Comparison of ENCODE assay signal across 12 cellular contexts in the genomic region with DNA sequence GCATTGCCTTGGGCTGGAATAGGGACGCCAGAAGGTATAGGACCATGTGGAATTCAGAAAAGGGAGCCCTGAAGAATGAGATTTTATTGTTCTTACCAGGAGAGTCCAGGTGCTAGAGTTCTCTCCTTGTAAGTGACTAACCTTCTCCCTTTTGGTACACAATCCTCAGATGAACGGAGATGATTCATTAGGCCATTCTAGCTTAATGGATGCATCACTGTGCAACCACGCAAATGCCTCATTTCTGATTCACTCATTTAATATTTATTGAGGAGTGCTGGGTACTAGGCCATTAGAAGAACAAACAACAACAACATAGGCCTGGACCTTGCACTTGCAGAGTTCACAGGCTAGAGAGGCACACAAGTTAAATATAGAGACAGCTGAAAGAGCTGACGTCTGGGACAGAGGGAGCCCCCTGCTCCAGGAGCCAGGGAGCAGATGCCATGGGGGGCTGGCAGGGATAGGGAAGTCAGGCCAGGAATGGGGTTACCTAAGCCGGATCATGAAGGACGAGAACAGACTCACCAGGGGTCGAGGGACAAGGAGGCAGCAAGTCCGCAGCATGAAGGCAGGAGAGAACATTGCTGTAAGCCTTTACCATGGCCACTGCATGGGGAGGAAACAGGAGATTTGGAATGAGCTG.
DNase-seq lines count a peak whose midpoint lies in the region; ATAC-seq and TF ChIP-seq lines count a peak whose summit lies in the region.
"Had no signal": no experiment of that assay in that cellular context is flagged by ENCODE, and none has a peak within 500 bp of the region (broad histone marks: within the 10 kb centered on the region; RNA-seq: fewer than 3 reads in every experiment).

No MANE protein-coding gene starts in this region.

- CTCF ChIA-PET in Panc1 (lab: Charles Lee), result no interaction called here

- H3K36me3 ChIP-seq in Panc1 (ENCODE audit: control insufficient read depth, insufficient read depth, low read length) (no peaks in the 10 kb centered on the region), MM.1S (replicated peaks; ENCODE audit: insufficient read depth, low read length) (no peaks in the 10 kb centered on the region)

- no TSS peak for BruUV-seq in Panc1 (replicated peaks; lab: Mats Ljungman, UMichigan)

- ATAC-seq in Panc1, result peak; percentile 94

- in situ Hi-C loops in Caki2 (cut with HindIII; ENCODE audit: low pct_unique_long_range_greater_than_20kb, low sequenced_read_pairs), result no loop called here
- in situ Hi-C loops in Panc1 (cut with HindIII; ENCODE audit: low pct_unique_long_range_greater_than_20kb, low sequenced_read_pairs), result no loop called here

- H3K9me2 ChIP-seq in MM.1S (replicated peaks; ENCODE audit: insufficient read depth, low read length), result no peaks in the 10 kb centered on the region

- H3K27ac ChIP-seq in Panc1 (ENCODE audit: low read length), result peak overlapping the region; percentile 98
- H3K27ac ChIP-seq in MM.1S (ENCODE audit: low read length), result no peak overlapping the region

- POLR2A ChIA-PET in Panc1 (lab: Charles Lee), result interaction anchor here (0.5 kb wide), 1 partner anchor 128 kb away, joined by 6 read pairs; no protein-coding TSS in a partner anchor

- H3K4me3 ChIP-seq in Panc1 (ENCODE audit: low read depth in 2 of 2, low read length in 2 of 2) (no peak overlapping the region), MM.1S (ENCODE audit: low read length) (no peak overlapping the region)
- H3K4me3 ChIP-seq: ascending aorta had no signal

- no peak overlapping the region for H3K9ac ChIP-seq in MM.1S (ENCODE audit: low read length)

- no peak overlapping the region for H3K4me2 ChIP-seq in MM.1S (ENCODE audit: low read depth, low read length)

- intact Hi-C loops in Panc1 (cut with micrococcal nuclease; ENCODE audit: unreplicated experiment), result loop anchor here (10.0 kb wide), 1 partner anchor 265 kb away; no protein-coding TSS in a partner anchor

- H3K27me3 ChIP-seq in Panc1 (ENCODE audit: control insufficient read depth, insufficient read depth, low read length) (no peaks in the 10 kb centered on the region), MM.1S (replicated peaks; ENCODE audit: insufficient read depth, low read length) (no peaks in the 10 kb centered on the region)
- H3K27me3 ChIP-seq: ascending aorta had no signal

- H2AFZ ChIP-seq in MM.1S (ENCODE audit: low read length), result no peak overlapping the region

- DNase-seq in Caki2 (ENCODE audit: low read depth) (peak; percentile 90), Panc1 (ENCODE audit: low read depth, low spot score) (peak; percentile 98), fibroblast of gingiva (ENCODE audit: low read depth) (peak; percentile 77), non-pigmented ciliary epithelial cell (ENCODE audit: low read depth) (peak; percentile 96), SIG-M5 (lab: John Stamatoyannopoulos, UW) (no peak), NCI-H82 (lab: John Stamatoyannopoulos, UW) (no peak), NCI-H146 (lab: John Stamatoyannopoulos, UW) (no peak), MM.1S (no peak)
- DNase-seq: GDM1; NCI-H446 treated with DMSO at 0.1 percent for 48 hours; stimulated activated CD4-positive, alpha-beta T cell treated with anti-CD3 and anti-CD28 coated beads, Interleukin-2, amount 100 ng/mL, for 48 hours had no signal

- H3K79me2 ChIP-seq in MM.1S (ENCODE audit: low read length), result no peaks in the 10 kb centered on the region

- H3K4me1 ChIP-seq in Panc1 (ENCODE audit: control insufficient read depth, insufficient read depth, low read length) (peaks cover 63% of the 10 kb centered on the region), MM.1S (ENCODE audit: low read length) (no peaks in the 10 kb centered on the region)

- no peaks in the 10 kb centered on the region for H3K9me3 ChIP-seq in Panc1 (ENCODE audit: control insufficient read depth, insufficient read depth, low read depth, low read length)
- H3K9me3 ChIP-seq in MM.1S (replicated peaks; ENCODE audit: insufficient read depth, low read length), result no peaks in the 10 kb centered on the region
- H3K9me3 ChIP-seq: ascending aorta had no signal

- H4K20me1 ChIP-seq in MM.1S (ENCODE audit: insufficient read depth, low read length), result no peaks in the 10 kb centered on the region

- no peaks in the 10 kb centered on the region for H3F3A ChIP-seq in MM.1S (ENCODE audit: insufficient read depth, low read length)

- no peak for TF ChIP-seq CTCF in Panc1 (IDR thresholded peaks at IDR 0.05)
- no peak for TF ChIP-seq CTCF in MM.1S (IDR thresholded peaks at IDR 0.05; ENCODE audit: low read length)

Comparison
In these comparisons a context has a peak if more than half of its experiments do, and no peak if none do; other contexts are left out.
1. DNase-seq: peak in Caki2 (single experiment), Panc1 (single experiment), fibroblast of gingiva (single experiment) and non-pigmented ciliary epithelial cell (single experiment); none in SIG-M5 (single experiment), NCI-H82 (single experiment), NCI-H146 (single experiment) and MM.1S (single experiment).